ENCODE assay signal across 12 cellular contexts in genomic region chr21:31887596-31887920, GRCh38. TPM values are rescaled to one million over a fixed set of nuclear protein-coding genes. Genes with fewer than 3 reads are reported as not detected.
DNase-seq lines count a peak whose midpoint lies in the region; ATAC-seq, FAIRE-seq and TF ChIP-seq lines count a peak whose summit lies in the region.
"Had no signal": no experiment of that assay in that cellular context is flagged by ENCODE, and none has a peak within 500 bp of the region (broad histone marks: within the 10 kb centered on the region; RNA-seq: fewer than 3 reads in every experiment).

No MANE protein-coding gene starts in this region.

- H3K27ac ChIP-seq in right atrium auricular region (no peak overlapping the region), aorta (ENCODE audit: low read depth in 1 of 2, low read length in 2 of 2) (no peak overlapping the region)
- H3K27ac ChIP-seq: C4-2B had no signal

- peak; percentile 68 for DNase-seq in Right ventricle myocardium superior
- DNase-seq in right atrium auricular region (ENCODE audit: low spot score), result no peak
- DNase-seq in left lobe of liver (ENCODE audit: low spot score), result no peak
- no peak for DNase-seq in omental fat pad (ENCODE audit: low spot score)
- no peak for DNase-seq in aorta
- no peak for DNase-seq in HTR-8/SVneo (ENCODE audit: insufficient read length, low spot score)
- DNase-seq in activated T-cell treated with anti-CD3 and anti-CD28 coated beads, Interleukin-2, amount 50 U/mL, for 48 hours, result no peak
- DNase-seq: H9, NCI-H1436 treated with DMSO at 0.1 percent for 48 hours, NCI-H2081 treated with DMSO at 0.1 percent for 48 hours had no signal

- ATAC-seq in Right ventricle myocardium superior (ENCODE audit: poor library complexity), result peak; percentile 68
- peak; percentile 71 for ATAC-seq in left lobe of liver
- peak; percentile 65 for ATAC-seq in omental fat pad (ENCODE audit: low FRiP score)
- peak; percentile 77 for ATAC-seq in aorta (ENCODE audit: low FRiP score)
- no peak for ATAC-seq in GM18502 (IDR thresholded peaks at IDR 0.05; ENCODE audit: poor library complexity, unreplicated experiment)

- intact Hi-C loops in Right ventricle myocardium superior (cut with DNase I) (no loop called here), aorta (cut with DNase I) (no loop called here)

- H3K27me3 ChIP-seq in right atrium auricular region (no peaks in the 10 kb centered on the region), aorta (ENCODE audit: control insufficient read depth in 1 of 2, insufficient read depth in 2 of 2, low read length in 1 of 2) (no peaks in the 10 kb centered on the region)

- TF ChIP-seq CTCF in right atrium auricular region (IDR thresholded peaks at IDR 0.05) (no peak), omental fat pad (IDR thresholded peaks at IDR 0.05) (no peak)

- no peak overlapping the region for H3K4me3 ChIP-seq in right atrium auricular region
- H3K4me3 ChIP-seq in aorta (ENCODE audit: low read length in 2 of 2), result no peak overlapping the region

- WGBS in aorta, 2 donors, result 92% methylated on average over 13 of the region's 13 CpGs

- H3K9me3 ChIP-seq in right atrium auricular region (no peaks in the 10 kb centered on the region), aorta (ENCODE audit: control insufficient read depth, low read length) (no peaks in the 10 kb centered on the region)

- H3K4me1 ChIP-seq in right atrium auricular region (no peaks in the 10 kb centered on the region), aorta (ENCODE audit: control insufficient read depth in 1 of 2, insufficient read depth in 2 of 2, low read length in 2 of 2) (no peaks in the 10 kb centered on the region)

- H3K36me3 ChIP-seq in right atrium auricular region (no peaks in the 10 kb centered on the region), aorta (ENCODE audit: control insufficient read depth in 1 of 2, insufficient read depth in 2 of 2, low read length in 1 of 2) (no peaks in the 10 kb centered on the region)

- FAIRE-seq in HTR-8/SVneo (lab: Jason Lieb, UNC), result no peak

RNA-seq across cellular contexts. Expression of gene HUNK, which starts 14.7 kb away (rescaled TPM):
- 0.19 TPM for total RNA-seq in Right ventricle myocardium superior
- 1 to 10 TPM in 1 of 2 donors, under 1 TPM in 1; 0.20 to 2.0 TPM for total RNA-seq in right atrium auricular region
- total RNA-seq in left lobe of liver, result 0.55 TPM
- total RNA-seq in omental fat pad, result 1 to 10 TPM in 1 of 4 donors, under 1 TPM in 3; 0.12 to 1.5 (median 0.91) TPM
- total RNA-seq in aorta, result 1 to 10 TPM in 1 of 2 donors, under 1 TPM in 1; 0.45 to 5.2 TPM
- under 1 TPM in 1 of 2 donors, not detected in 1; 0.13 TPM for polyA plus RNA-seq in aorta
